ENCODE assay signal across 8 cellular contexts in the genomic region with DNA sequence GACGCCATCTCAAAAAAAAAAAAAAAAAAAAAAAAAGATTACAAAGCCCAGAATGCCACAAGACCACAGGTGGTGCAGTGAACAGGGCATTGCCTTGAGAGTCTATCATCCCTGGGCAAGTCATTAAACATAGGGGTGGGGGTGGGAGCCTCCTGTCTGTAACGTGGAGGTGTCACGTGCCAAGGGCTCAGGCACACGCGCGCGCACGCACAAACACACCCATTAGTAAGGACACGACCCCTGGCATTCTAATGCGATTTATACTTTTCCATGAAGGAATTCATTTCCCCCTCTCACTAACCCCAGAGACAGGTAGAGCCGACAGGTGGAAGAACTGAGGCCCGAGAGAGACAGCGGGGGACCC. TPM values are rescaled to one million over a fixed set of nuclear protein-coding genes. Genes with fewer than 3 reads are reported as not detected.
DNase-seq lines count a peak whose midpoint lies in the region; ATAC-seq and TF ChIP-seq lines count a peak whose summit lies in the region.

No MANE protein-coding gene starts in this region.

- H3K9me3 Mint-ChIP-seq in CD14-positive monocyte: peaks cover 0 to 17% (median 7%) of the 10 kb centered on the region in 7 donors
- H3K9me3 Mint-ChIP-seq in mesothelial cell of epicardium: no peaks in the 10 kb centered on the region

- H3K36me3 ChIP-seq in MG63: no peaks in the 10 kb centered on the region
- no peaks in the 10 kb centered on the region for H3K36me3 ChIP-seq in brain microvascular endothelial cell (replicated peaks)

- no peak for ATAC-seq in HG03108 (IDR thresholded peaks at IDR 0.05; ENCODE audit: unreplicated experiment)
- no peak for ATAC-seq in GM18873 (IDR thresholded peaks at IDR 0.05; ENCODE audit: low FRiP score, unreplicated experiment)

- DNase-seq in CD14-positive monocyte (ENCODE audit: low spot score): no peak
- DNase-seq in MG63: no peak
- DNase-seq in brain microvascular endothelial cell: no peak
- DNase-seq in mesothelial cell of epicardium (ENCODE audit: low spot score in 2 of 2, unreplicated experiment in 2 of 2): no peak
- no peak for DNase-seq in cortex of kidney (lab: John Stamatoyannopoulos, UW)
- DNase-seq in activated effector memory CD4-positive, alpha-beta T cell treated with anti-CD3 and anti-CD28 coated beads, Interleukin-2, amount 50 U/mL, for 16 hours: no peak

- H3K4me1 Mint-ChIP-seq in CD14-positive monocyte: peaks cover 39% of the 10 kb centered on the region
- H3K4me1 Mint-ChIP-seq in mesothelial cell of epicardium: peaks cover 33% of the 10 kb centered on the region

- no peak overlapping the region for H3K27ac ChIP-seq in brain microvascular endothelial cell

- in situ Hi-C loops in brain microvascular endothelial cell (cut with HindIII; ENCODE audit: low pct_ligation_motif_present, low sequenced_read_pairs): no loop called here

- H3K9me3 ChIP-seq in MG63: no peaks in the 10 kb centered on the region

- H3K4me3 Mint-ChIP-seq in CD14-positive monocyte (peak overlapping the region; percentile 71 to 90), mesothelial cell of epicardium (peak overlapping the region; percentile 77)

- H3K27ac Mint-ChIP-seq in CD14-positive monocyte (peak overlapping the region in 2 of 7 donors; percentile 80 to 82), mesothelial cell of epicardium (peak overlapping the region; percentile 53)

- H3K4me3 ChIP-seq in MG63: peak overlapping the region; percentile 33
- H3K4me3 ChIP-seq in brain microvascular endothelial cell (ENCODE audit: low read depth, low read length): peak overlapping the region; percentile 60

- H3K27me3 Mint-ChIP-seq in CD14-positive monocyte (ENCODE audit: low read depth in 3 of 3) (peaks cover 51 to 58% (median 56%) of the 10 kb centered on the region in 3 donors), mesothelial cell of epicardium (ENCODE audit: low read depth) (peaks cover 1% of the 10 kb centered on the region)

- H3K36me3 Mint-ChIP-seq in CD14-positive monocyte (peaks cover 8 to 16% of the 10 kb centered on the region in 2 donors), mesothelial cell of epicardium (no peaks in the 10 kb centered on the region)

- intact Hi-C loops in CD14-positive monocyte (cut with micrococcal nuclease): loop anchor here in 1 of 2 donors (10.0 kb wide), 1 partner anchor 117 kb away; the partner anchor contains the start of gene NOL12

- TF ChIP-seq CTCF in CD14-positive monocyte (IDR thresholded peaks at IDR 0.05): no peak
- no peak for TF ChIP-seq CTCF in brain microvascular endothelial cell (IDR thresholded peaks at IDR 0.05; ENCODE audit: low read depth, low read length, missing control alignments)
- TF ChIP-seq CTCF in mesothelial cell of epicardium (IDR thresholded peaks at IDR 0.05; ENCODE audit: unreplicated experiment): no peak

- H3K27me3 ChIP-seq in MG63 (peaks cover 4% of the 10 kb centered on the region; the same call in 1 of the 2 replicates), brain microvascular endothelial cell (replicated peaks) (no peaks in the 10 kb centered on the region)

RNA-seq across cellular contexts. Expression of gene GCAT, which starts 5.8 kb away (rescaled TPM):
- 1 to 10 TPM; 1.1 to 1.9 TPM for polyA plus RNA-seq in CD14-positive monocyte
- total RNA-seq in MG63 (2014; rRNA removed; shearing (Covaris generic); ENCODE audit: low replicate concordance): 23.6 and 39.4 TPM in 2 replicates
- total RNA-seq in mesothelial cell of epicardium: 9.8 to 13.2 TPM (median 12.5 TPM) in 3 replicates

RNA-seq across cellular contexts. Expression of gene GALR3, which starts 21.3 kb away (rescaled TPM):
- not detected for polyA plus RNA-seq in CD14-positive monocyte
- total RNA-seq in MG63 (2014; rRNA removed; shearing (Covaris generic); ENCODE audit: low replicate concordance): not detected in 2 replicates
- total RNA-seq in mesothelial cell of epicardium: 0.22 to 0.31 TPM in 2 of 3 replicates, not detected in the other

RNA-seq across cellular contexts. Expression of gene ANKRD54, which starts 42.2 kb away (rescaled TPM):
- 1 to 10 TPM; 7.4 to 9.5 TPM for polyA plus RNA-seq in CD14-positive monocyte
- 40.9 and 61.1 TPM in 2 replicates for total RNA-seq in MG63 (2014; rRNA removed; shearing (Covaris generic); ENCODE audit: low replicate concordance)
- 16.1 to 18.4 TPM (median 17.1 TPM) in 3 replicates for total RNA-seq in mesothelial cell of epicardium

RNA-seq across cellular contexts. Expression of gene EIF3L, which starts 47.3 kb away (rescaled TPM):
- polyA plus RNA-seq in CD14-positive monocyte: 100 to 1,000 TPM; 209 to 246 TPM
- 303 and 347 TPM in 2 replicates for total RNA-seq in MG63 (2014; rRNA removed; shearing (Covaris generic); ENCODE audit: low replicate concordance)
- 633 to 642 TPM (median 639 TPM) in 3 replicates for total RNA-seq in mesothelial cell of epicardium
